ENCODE assay signal across 10 cellular contexts in the genomic region with DNA sequence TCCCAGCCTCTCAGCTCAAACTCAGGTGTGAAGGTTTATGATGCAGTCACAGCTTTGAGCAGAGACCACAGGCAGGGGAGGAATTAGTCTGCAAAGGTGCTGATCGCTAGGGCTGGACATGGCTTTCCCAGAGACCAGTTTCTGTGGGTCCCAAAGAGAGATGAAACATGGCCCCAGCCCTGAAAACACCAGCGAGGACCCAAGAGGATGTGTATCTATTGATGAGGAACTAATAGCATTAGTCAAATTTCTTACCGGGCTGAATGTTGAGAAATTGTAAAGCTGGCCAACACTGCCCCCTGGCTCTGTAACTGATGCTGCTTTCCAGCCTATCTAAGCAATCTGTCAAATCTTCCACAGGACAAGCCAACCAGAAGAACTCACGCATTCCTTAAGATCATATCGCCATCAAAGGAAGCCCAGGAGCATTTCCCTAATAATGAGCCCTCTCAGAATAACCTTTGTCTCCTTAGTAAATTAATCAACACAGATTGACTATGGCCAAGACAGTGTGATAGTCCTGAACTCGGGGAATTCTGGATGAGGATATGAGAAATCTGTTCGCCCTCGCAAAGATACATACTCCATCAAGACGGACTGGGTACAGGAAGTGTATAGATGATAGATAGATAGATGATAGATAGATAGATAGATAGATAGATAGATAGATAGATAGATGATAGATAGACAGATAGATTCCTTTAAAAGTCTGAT. TPM values are rescaled to one million over a fixed set of nuclear protein-coding genes. Genes with fewer than 3 reads are reported as not detected.
DNase-seq lines count a peak whose midpoint lies in the region; ATAC-seq, FAIRE-seq and TF ChIP-seq lines count a peak whose summit lies in the region.
"Had no signal": no experiment of that assay in that cellular context is flagged by ENCODE, and none has a peak within 500 bp of the region (broad histone marks: within the 10 kb centered on the region; RNA-seq: fewer than 3 reads in every experiment).

No MANE protein-coding gene starts in this region.

- intact Hi-C loops in CD4-positive, alpha-beta T cell (cut with DNase I, micrococcal nuclease) = loop anchor here (1.0 to 5.0 kb wide), 5 partner anchors 70 to 1128 kb away; no protein-coding TSS in a partner anchor
- intact Hi-C loops in K562 (cut with micrococcal nuclease) = loop anchor here (1.0 kb wide), 1 partner anchor 71 kb away; no protein-coding TSS in a partner anchor

- H3K4me2 ChIP-seq in K562 (ENCODE audit: insufficient read depth, low read length) = no peak overlapping the region

- POLR2A ChIA-PET in CD4-positive, alpha-beta T cell (lab: Charles Lee) = interaction anchor here (1.3 to 1.5 kb wide), 2 partner anchors 73 to 182 kb away, joined by 3 to 5 read pairs; a partner anchor contains a TSS
- POLR2A ChIA-PET in T-cell (lab: Charles Lee) = no interaction called here
- POLR2A ChIA-PET in K562 (lab: Yijun Ruan, JAX) = no interaction called here

- H3K27me3 Mint-ChIP-seq in CD4-positive, alpha-beta T cell = peaks cover 26% of the 10 kb centered on the region
- peaks cover 16 to 22% of the 10 kb centered on the region in 2 donors for H3K27me3 Mint-ChIP-seq in T-cell

- H3K36me3 Mint-ChIP-seq in CD4-positive, alpha-beta T cell (ENCODE audit: low read depth) = no peaks in the 10 kb centered on the region
- H3K36me3 Mint-ChIP-seq in T-cell = no peaks in the 10 kb centered on the region

- H3K4me3 ChIP-seq in K562 = no peak overlapping the region
- H3K4me3 ChIP-seq: SK-N-MC had no signal

- H2AFZ ChIP-seq in K562 (ENCODE audit: low read depth, low read length) = no peak overlapping the region

- H3K4me1 ChIP-seq in K562 (replicated peaks in 1 of 2; ENCODE audit: control insufficient read depth in 2 of 2, insufficient read depth in 2 of 2, low read length in 2 of 2) = no peaks in the 10 kb centered on the region

- no peak for TF ChIP-seq EP300 in Ishikawa (IDR thresholded peaks at IDR 0.05; ENCODE audit: borderline replicate concordance)
- no peak for TF ChIP-seq EP300 in K562 (IDR thresholded peaks at IDR 0.05; ENCODE audit: low read length)

- DNase-seq in CD4-positive, alpha-beta T cell = peak; percentile 55 to 72 (median 62)
- DNase-seq in GM19238 (ENCODE audit: insufficient read length, low spot score) (peak; percentile 40), T-cell (peak in 33 of 34 experiments; percentile 22 to 77 (median 60)), K562 (ENCODE audit: extremely low read depth in 1 of 4, low spot score in 3 of 4) (peak; percentile 30 to 43 (median 36)), iPS-NIHi11 (ENCODE audit: low spot score) (peak; percentile 51)
- DNase-seq in stimulated activated CD4-positive, alpha-beta T cell treated with anti-CD3 and anti-CD28 coated beads, Interleukin-12 subunit alpha, Interleukin-12 subunit beta, amount 100 ng/mL, for 4 hours = peak; percentile 57

- no peak overlapping the region for H3K27ac ChIP-seq in CD4-positive, alpha-beta T cell (ENCODE audit: low read depth, low read length)
- H3K27ac ChIP-seq in K562 (ENCODE audit: extremely low read depth, low read depth, low read length) = no peak overlapping the region
- H3K27ac ChIP-seq: SK-N-MC had no signal

- WGBS in K562 (ENCODE audit: insufficient coverage, low coverage, missing lambda C conversion rate) = 10% methylated on average over 9 of the region's 9 CpGs

- in situ Hi-C loops in K562 (cut with MboI) = no loop called here

- ATAC-seq in CD4-positive, alpha-beta T cell (ENCODE audit: poor library complexity) = peak; percentile 69
- ATAC-seq in T-cell (replicated peaks in 1 of 4) (peak; percentile 64 to 89 (median 78)), K562 (peak; percentile 72), GM18520 (IDR thresholded peaks at IDR 0.05; ENCODE audit: unreplicated experiment) (no peak)

- no peaks in the 10 kb centered on the region for H3K79me2 ChIP-seq in K562 (ENCODE audit: control insufficient read depth, insufficient read depth, low read length)

- H4K20me1 ChIP-seq in K562 (replicated peaks; ENCODE audit: control insufficient read depth, insufficient read depth, low read length) = no peaks in the 10 kb centered on the region

- peak; percentile 81 for FAIRE-seq in K562 (lab: Jason Lieb, UNC)

- H3K4me1 Mint-ChIP-seq in CD4-positive, alpha-beta T cell (ENCODE audit: low read depth) = peaks cover 7% of the 10 kb centered on the region
- H3K4me1 Mint-ChIP-seq in T-cell = peaks cover 6 to 7% (median 7%) of the 10 kb centered on the region in 3 donors

- TF ChIP-seq POLR2A in K562 (conservative IDR thresholded peaks at IDR 0.05) = no peak

- no peaks in the 10 kb centered on the region for H3K9me1 ChIP-seq in K562 (ENCODE audit: control insufficient read depth, insufficient read depth, low read length)

- peaks cover 6% of the 10 kb centered on the region for H3K27me3 ChIP-seq in CD4-positive, alpha-beta T cell (ENCODE audit: control insufficient read depth, insufficient read depth, low read length)
- H3K27me3 ChIP-seq in K562 (ENCODE audit: control insufficient read depth in 2 of 2, insufficient read depth in 2 of 2, low read length in 2 of 2) = peaks cover 0 to 20% of the 10 kb centered on the region in 2 experiments; a peak in 4 of 5 replicates

- CTCF ChIA-PET in CD4-positive, alpha-beta T cell (lab: Charles Lee) = interaction anchor here (1.2 to 4.8 kb wide), 4 partner anchors 12 to 963 kb away, joined by 3 to 33 read pairs (median 3); no protein-coding TSS in a partner anchor
- CTCF ChIA-PET in T-cell (lab: Charles Lee) (interaction anchor here (0.8 to 6.0 kb wide), 3 partner anchors 12 to 72 kb away, joined by 3 to 35 read pairs (median 28); a partner anchor contains a TSS), K562 (lab: Yijun Ruan, JAX; ENCODE audit: low intra/inter-chr PET ratio) (interaction anchor here (0.6 to 4.3 kb wide), 3 partner anchors 67 to 815 kb away, joined by 3 to 34 read pairs (median 5); a partner anchor contains a TSS)

- no peak overlapping the region for H3K9ac ChIP-seq in K562 (ENCODE audit: insufficient read depth in 1 of 2, low read depth in 2 of 2, low read length in 2 of 2)

- no peaks in the 10 kb centered on the region for H3K9me3 ChIP-seq in CD4-positive, alpha-beta T cell (ENCODE audit: control insufficient read depth, low read length)
- H3K9me3 ChIP-seq in K562 (replicated peaks; ENCODE audit: control insufficient read depth, insufficient read depth, low read depth, low read length) = no peaks in the 10 kb centered on the region

- peak; percentile 75 for TF ChIP-seq CTCF in CD4-positive, alpha-beta T cell (IDR thresholded peaks at IDR 0.05)
- peak; percentile 47 to 59 (median 58); a peak in 5 of 6 replicates for TF ChIP-seq CTCF in K562 (IDR thresholded peaks at IDR 0.05 in 2 of 3, conservative IDR thresholded peaks at IDR 0.05 in 1 of 3; ENCODE audit: insufficient read depth in 2 of 3, low read depth in 1 of 3, low read length in 3 of 3)

- BruUV-seq in K562 (replicated peaks; lab: Mats Ljungman, UMichigan) = no TSS peak

- no peaks in the 10 kb centered on the region for H3K9me3 Mint-ChIP-seq in CD4-positive, alpha-beta T cell
- no peaks in the 10 kb centered on the region for H3K9me3 Mint-ChIP-seq in T-cell

- no peak overlapping the region for H3K4me3 Mint-ChIP-seq in CD4-positive, alpha-beta T cell
- H3K4me3 Mint-ChIP-seq in T-cell = no peak overlapping the region

- no peaks in the 10 kb centered on the region for H3K36me3 ChIP-seq in K562 (ENCODE audit: control insufficient read depth, insufficient read depth, low read length)

- H3K27ac Mint-ChIP-seq in CD4-positive, alpha-beta T cell = no peak overlapping the region
- no peak overlapping the region for H3K27ac Mint-ChIP-seq in T-cell

- TF ChIP-seq RAD21 in Ishikawa (IDR thresholded peaks at IDR 0.05; ENCODE audit: low read depth) = peak; percentile 95
- peak; percentile 67 to 73 for TF ChIP-seq RAD21 in K562 (CRISPR knock-in tag; conservative IDR thresholded peaks at IDR 0.05 in 1 of 2, IDR thresholded peaks at IDR 0.05 in 1 of 2)

RNA-seq across cellular contexts. Expression of a gene that starts 7.8 kb away (rescaled TPM):
- 10 to 100 TPM; 18.9 TPM for total RNA-seq in CD4-positive, alpha-beta T cell
- total RNA-seq in T-cell (10 to 100 TPM; 39.1 to 59.6 (median 57.7) TPM), K562 (2014; rRNA removed) (0.04 and 0.23 TPM in 2 replicates), K562 (2014; rRNA removed; fragmentation: Illumina TruSeq; extraction: Trizol) (0.07 TPM in 1 of 2 replicates, not detected in the other), K562 (2015; rRNA removed; fragmentation: Illumina TruSeq; extraction: Trizol) (not detected in 2 replicates), K562 (2021) (0.38 and 0.67 TPM in 2 replicates)
- total RNA-seq in K562 (2011; cell fraction: chromatin; rRNA removed; ENCODE audit: low replicate concordance) = 0.56 and 0.67 TPM in 2 replicates
- total RNA-seq in K562 (2011; cell fraction: nucleolus; rRNA removed) = 0.50 and 0.53 TPM in 2 replicates
- 0.61 and 0.66 TPM in 2 replicates for total RNA-seq in K562 (2011; cell fraction: nucleoplasm; rRNA removed)
- polyA plus RNA-seq in K562 (2011; rRNA removed) (0.30 and 2.1 TPM in 2 replicates), K562 (2014; fragmentation: Illumina TruSeq; extraction: Trizol) (0.21 and 0.25 TPM in 2 replicates), K562 (2014; fragmentation: Nextera tagmentation; extraction: Ambion mirVana) (not detected), K562 (2014; rRNA removed) (0.23 and 0.28 TPM in 2 replicates)
- 0.25 and 2.7 TPM in 2 replicates for polyA plus RNA-seq in K562 (2011; cell fraction: cytosol; rRNA removed)
- polyA plus RNA-seq in K562 (2011; cell fraction: nucleus; rRNA removed) = 0.41 and 3.7 TPM in 2 replicates
- polyA plus RNA-seq in K562 (2012) = 0.26 TPM in 2 replicates
- 0.24 and 2.3 TPM in 2 replicates for polyA minus RNA-seq in K562 (2011; rRNA and poly(A)+ RNA removed)
- 1.6 TPM in 1 of 2 replicates, not detected in the other for polyA minus RNA-seq in K562 (2011; cell fraction: cytosol; rRNA and poly(A)+ RNA removed)
- polyA minus RNA-seq in K562 (2011; cell fraction: nucleus; rRNA and poly(A)+ RNA removed) = 0.11 and 0.81 TPM in 2 replicates

RNA-seq across cellular contexts. Expression of a gene that starts 16.2 kb away (rescaled TPM):
- not detected for total RNA-seq in CD4-positive, alpha-beta T cell
- total RNA-seq in T-cell (not detected), K562 (2014; rRNA removed) (not detected in 2 replicates), K562 (2014; rRNA removed; fragmentation: Illumina TruSeq; extraction: Trizol) (not detected in 2 replicates), K562 (2015; rRNA removed; fragmentation: Illumina TruSeq; extraction: Trizol) (not detected in 2 replicates), K562 (2021) (not detected in 2 replicates)
- not detected in 2 replicates for total RNA-seq in K562 (2011; cell fraction: chromatin; rRNA removed; ENCODE audit: low replicate concordance)
- total RNA-seq in K562 (2011; cell fraction: nucleolus; rRNA removed) = not detected in 2 replicates
- not detected in 2 replicates for total RNA-seq in K562 (2011; cell fraction: nucleoplasm; rRNA removed)
- polyA plus RNA-seq in K562 (2011; rRNA removed) (not detected in 2 replicates), K562 (2014; fragmentation: Illumina TruSeq; extraction: Trizol) (not detected in 2 replicates), K562 (2014; fragmentation: Nextera tagmentation; extraction: Ambion mirVana) (not detected), K562 (2014; rRNA removed) (not detected in 2 replicates)
- polyA plus RNA-seq in K562 (2011; cell fraction: cytosol; rRNA removed) = not detected in 2 replicates
- polyA plus RNA-seq in K562 (2011; cell fraction: nucleus; rRNA removed) = not detected in 2 replicates
- not detected in 2 replicates for polyA plus RNA-seq in K562 (2012)
- not detected in 2 replicates for polyA minus RNA-seq in K562 (2011; rRNA and poly(A)+ RNA removed)
- not detected in 2 replicates for polyA minus RNA-seq in K562 (2011; cell fraction: cytosol; rRNA and poly(A)+ RNA removed)
- polyA minus RNA-seq in K562 (2011; cell fraction: nucleus; rRNA and poly(A)+ RNA removed) = not detected in 2 replicates
- total RNA-seq: urinary bladder had no signal

Comparison
In these comparisons a context has a peak if more than half of its experiments do, and no peak if none do; other contexts are left out.
1. RNA of a gene that starts 7.8 kb away (total RNA-seq): 39.1 to 59.6 TPM in T-cell and 18.9 TPM in CD4-positive, alpha-beta T cell; 0.04 to 0.67 TPM in K562; every median in the first group is over 10 times any median in the second.
2. Peak in every context shown above with its lines, with median percentiles within 50 percentile points of each other: DNase-seq.